Comparison of ENCODE assay signal across 13 cellular contexts in the genomic region with DNA sequence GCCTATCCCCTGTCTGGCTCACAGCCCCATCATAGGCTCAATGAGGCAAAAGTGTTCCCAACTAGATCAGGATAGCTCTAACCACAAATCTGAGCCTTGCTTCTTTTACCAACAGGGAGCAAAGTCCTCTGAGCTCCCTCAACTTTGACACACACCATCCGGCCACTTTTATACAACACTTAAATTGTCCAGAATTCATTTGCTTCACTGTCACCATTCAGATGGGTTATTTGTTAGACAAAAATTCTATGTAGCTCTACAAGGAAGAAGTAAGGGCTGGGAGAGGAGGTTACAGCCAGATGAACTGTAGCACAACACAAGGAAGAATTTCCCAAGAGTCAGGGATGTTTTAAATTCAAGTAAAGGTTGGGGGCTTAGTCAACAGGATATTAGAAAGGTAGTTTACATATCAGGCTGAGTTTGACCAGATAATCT. TPM values are rescaled to one million over a fixed set of nuclear protein-coding genes. Genes with fewer than 3 reads are reported as not detected.
DNase-seq lines count a peak whose midpoint lies in the region; ATAC-seq, FAIRE-seq and TF ChIP-seq lines count a peak whose summit lies in the region.
"Had no signal": no experiment of that assay in that cellular context is flagged by ENCODE, and none has a peak within 500 bp of the region (broad histone marks: within the 10 kb centered on the region; RNA-seq: fewer than 3 reads in every experiment).

No MANE protein-coding gene starts in this region.

- TF ChIP-seq CTCF in HCT116 (IDR thresholded peaks at IDR 0.05 in 2 of 3, conservative IDR thresholded peaks at IDR 0.05 in 1 of 3; ENCODE audit: borderline replicate concordance in 1 of 3, insufficient read depth in 1 of 3, low read depth in 2 of 3, low read length in 2 of 3) (no peak), gastroesophageal sphincter (IDR thresholded peaks at IDR 0.05) (no peak)

- H3K9me2 ChIP-seq in HCT116 (ENCODE audit: insufficient read depth): no peaks in the 10 kb centered on the region

- TF ChIP-seq EP300 in gastroesophageal sphincter (IDR thresholded peaks at IDR 0.05): no peak

- no peak for TF ChIP-seq RAD21 in HCT116 (IDR thresholded peaks at IDR 0.05; ENCODE audit: low read depth)

- POLR2A ChIA-PET in HCT116 (lab: Charles Lee): no interaction called here

- RAD21 ChIA-PET in HCT116 (lab: Charles Lee; ENCODE audit: low non-redundant PET in 1 of 2, low total read pairs in 2 of 2, uncharacterized antibody in 2 of 2, unreplicated experiment in 2 of 2): no interaction called here

- CTCF ChIA-PET in HCT116 (lab: Charles Lee): no interaction called here

- ATAC-seq in HCT116: no peak
- no peak for ATAC-seq in gastroesophageal sphincter
- ATAC-seq in GM21423 (IDR thresholded peaks at IDR 0.05; ENCODE audit: unreplicated experiment): no peak
- ATAC-seq: PC-3 had no signal

- H3K27ac ChIP-seq in HCT116 (ENCODE audit: low read depth, low read length) (no peak overlapping the region), gastroesophageal sphincter (peak overlapping the region; percentile 12 to 76 (median 73)), mesodermal cell (ENCODE audit: low read depth, low read length, severe bottlenecking) (peak overlapping the region; percentile 24), subcutaneous abdominal adipose tissue (ENCODE audit: low read depth, low read length) (peak overlapping the region; percentile 63)
- H3K27ac ChIP-seq: GM23248 had no signal

- H3K9ac ChIP-seq in HCT116 (ENCODE audit: low read length): no peak overlapping the region
- no peak overlapping the region for H3K9ac ChIP-seq in subcutaneous abdominal adipose tissue (ENCODE audit: low read length in 5 of 5)
- H3K9ac ChIP-seq: GM23248 had no signal

- H3K36me3 ChIP-seq in HCT116 (ENCODE audit: control insufficient read depth in 1 of 2, insufficient read depth in 2 of 2, low read length in 2 of 2) (no peaks in the 10 kb centered on the region), gastroesophageal sphincter (no peaks in the 10 kb centered on the region), mesodermal cell (ENCODE audit: control insufficient read depth, insufficient read depth, low read length) (no peaks in the 10 kb centered on the region), subcutaneous abdominal adipose tissue (ENCODE audit: control insufficient read depth in 5 of 5, insufficient read depth in 5 of 5, low read length in 5 of 5) (peaks cover 0 to 2% (median 0%) of the 10 kb centered on the region in 5 donors)

- intact Hi-C loops in HCT116 (cut with micrococcal nuclease): no loop called here

- no peak overlapping the region for H2AFZ ChIP-seq in HCT116 (ENCODE audit: low read depth, low read length, poor library complexity, severe bottlenecking)
- H2AFZ ChIP-seq: GM23248 had no signal

- FAIRE-seq in urothelium cell line (lab: Jason Lieb, UNC): no peak
- FAIRE-seq: D721Med had no signal

- H3K9me3 ChIP-seq in HCT116 (ENCODE audit: control insufficient read depth in 1 of 2, insufficient read depth in 1 of 2, low read depth in 1 of 2, low read length in 2 of 2) (no peaks in the 10 kb centered on the region), gastroesophageal sphincter (no peaks in the 10 kb centered on the region), mesodermal cell (ENCODE audit: control insufficient read depth, low read length) (no peaks in the 10 kb centered on the region), subcutaneous abdominal adipose tissue (ENCODE audit: control insufficient read depth in 5 of 5, low read length in 5 of 5) (no peaks in the 10 kb centered on the region)

- H3K27me3 ChIP-seq in HCT116 (ENCODE audit: insufficient read depth, low read length): no peaks in the 10 kb centered on the region
- H3K27me3 ChIP-seq in gastroesophageal sphincter: no peaks in the 10 kb centered on the region
- H3K27me3 ChIP-seq in subcutaneous abdominal adipose tissue (ENCODE audit: control insufficient read depth in 5 of 5, insufficient read depth in 4 of 5, low read length in 5 of 5): no peaks in the 10 kb centered on the region

- no peak for DNase-seq in HCT116 (ENCODE audit: low read depth, low spot score)
- no peak for DNase-seq in urothelium cell line (ENCODE audit: low spot score)
- no peak for DNase-seq in NCI-H526 (lab: John Stamatoyannopoulos, UW)
- DNase-seq: CD4-positive, alpha-beta memory T cell; DND-41; GM23248; NCI-H1436 treated with DMSO at 0.1 percent for 48 hours; PC-3 had no signal

- H3K4me3 ChIP-seq in HCT116 (replicated peaks in 1 of 2; ENCODE audit: low read depth in 1 of 2, low read length in 2 of 2) (no peak overlapping the region), gastroesophageal sphincter (no peak overlapping the region), mesodermal cell (ENCODE audit: extremely low read depth, insufficient read depth, low read length, poor library complexity, severe bottlenecking) (no peak overlapping the region), subcutaneous abdominal adipose tissue (ENCODE audit: low read depth in 1 of 5, low read length in 5 of 5) (no peak overlapping the region)
- H3K4me3 ChIP-seq: GM23248 had no signal

- 67 to 90% methylated on average over 1 of the region's 1 CpG for WGBS in gastroesophageal sphincter (ENCODE audit: low coverage in 1 of 2), 2 donors
- WGBS in mesodermal cell (ENCODE audit: insufficient coverage in 2 of 2), 2 experiments: 100% methylated on average over 1 of the region's 1 CpG; no CpG with 5 or more reads in 1 of the 2 experiments

- H3K4me1 ChIP-seq in HCT116 (ENCODE audit: control insufficient read depth in 1 of 2, insufficient read depth in 2 of 2, low read length in 2 of 2) (peaks cover 0 to 7% of the 10 kb centered on the region in 2 experiments; a peak in 2 of 4 replicates), gastroesophageal sphincter (peaks cover 5 to 89% (median 21%) of the 10 kb centered on the region in 3 donors), mesodermal cell (ENCODE audit: control insufficient read depth, insufficient read depth, low read length, poor library complexity, severe bottlenecking) (no peaks in the 10 kb centered on the region), subcutaneous abdominal adipose tissue (ENCODE audit: control insufficient read depth in 5 of 5, insufficient read depth in 5 of 5, low read length in 5 of 5) (peaks cover 10 to 18% (median 15%) of the 10 kb centered on the region in 5 donors)

- BruUV-seq in HCT116 (replicated peaks; lab: Mats Ljungman, UMichigan): no TSS peak

- no peaks in the 10 kb centered on the region for H3K79me2 ChIP-seq in HCT116 (ENCODE audit: insufficient read depth, low read length)

- no peaks in the 10 kb centered on the region for H4K20me1 ChIP-seq in HCT116 (ENCODE audit: insufficient read depth)

- peak overlapping the region; percentile 21; the same call in 1 of the 2 replicates for H3K4me2 ChIP-seq in HCT116 (ENCODE audit: low read length)

- TF ChIP-seq POLR2A in HCT116 (IDR thresholded peaks at IDR 0.05; ENCODE audit: borderline replicate concordance, extremely low read depth, insufficient read depth, insufficient read length) (no peak), gastroesophageal sphincter (IDR thresholded peaks at IDR 0.05) (no peak)

TF ChIP-seq in HCT116, 20 proteins besides CTCF, POLR2A, EP300 and RAD21 (continues in another document):
- TF ChIP-seq, protein P1, sequence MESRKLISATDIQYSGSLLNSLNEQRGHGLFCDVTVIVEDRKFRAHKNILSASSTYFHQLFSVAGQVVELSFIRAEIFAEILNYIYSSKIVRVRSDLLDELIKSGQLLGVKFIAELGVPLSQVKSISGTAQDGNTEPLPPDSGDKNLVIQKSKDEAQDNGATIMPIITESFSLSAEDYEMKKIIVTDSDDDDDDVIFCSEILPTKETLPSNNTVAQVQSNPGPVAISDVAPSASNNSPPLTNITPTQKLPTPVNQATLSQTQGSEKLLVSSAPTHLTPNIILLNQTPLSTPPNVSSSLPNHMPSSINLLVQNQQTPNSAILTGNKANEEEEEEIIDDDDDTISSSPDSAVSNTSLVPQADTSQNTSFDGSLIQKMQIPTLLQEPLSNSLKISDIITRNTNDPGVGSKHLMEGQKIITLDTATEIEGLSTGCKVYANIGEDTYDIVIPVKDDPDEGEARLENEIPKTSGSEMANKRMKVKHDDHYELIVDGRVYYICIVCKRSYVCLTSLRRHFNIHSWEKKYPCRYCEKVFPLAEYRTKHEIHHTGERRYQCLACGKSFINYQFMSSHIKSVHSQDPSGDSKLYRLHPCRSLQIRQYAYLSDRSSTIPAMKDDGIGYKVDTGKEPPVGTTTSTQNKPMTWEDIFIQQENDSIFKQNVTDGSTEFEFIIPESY (IDR thresholded peaks at IDR 0.05; ENCODE audit: extremely low read depth, insufficient replicate concordance, low read length): no peak
- TF ChIP-seq CBX3 (IDR thresholded peaks at IDR 0.05; ENCODE audit: low read depth) (no peak), SIN3A (IDR thresholded peaks at IDR 0.05; ENCODE audit: low read depth) (no peak), FOSL1 (IDR thresholded peaks at IDR 0.05; ENCODE audit: low read depth) (no peak), POLR2AphosphoS5 (IDR thresholded peaks at IDR 0.05; ENCODE audit: low read depth, low read length) (no peak)
- TF ChIP-seq, protein P2, sequence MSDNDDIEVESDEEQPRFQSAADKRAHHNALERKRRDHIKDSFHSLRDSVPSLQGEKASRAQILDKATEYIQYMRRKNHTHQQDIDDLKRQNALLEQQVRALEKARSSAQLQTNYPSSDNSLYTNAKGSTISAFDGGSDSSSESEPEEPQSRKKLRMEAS (IDR thresholded peaks at IDR 0.05): no peak

RNA-seq across cellular contexts. Expression of a gene that starts 50.8 kb away (rescaled TPM):
- total RNA-seq in HCT116 (2021; ENCODE audit: unreplicated experiment): 7.1 TPM
- 1.7 and 2.3 TPM in 2 replicates for polyA plus RNA-seq in HCT116 (2012)
- total RNA-seq in gastroesophageal sphincter: 100 to 1,000 TPM; 176 to 315 (median 248) TPM
- polyA plus RNA-seq in mesodermal cell (2013, experiment 1 of 2): 23.0 TPM
- polyA plus RNA-seq in mesodermal cell (2013, experiment 2 of 2): 26.3 TPM

Comparison
In these comparisons a context has a peak if more than half of its experiments do, and no peak if none do; other contexts are left out.
1. RNA of a gene that starts 50.8 kb away (total RNA-seq): 176 to 315 TPM in gastroesophageal sphincter; 7.1 TPM in HCT116 (single experiment); every median in the first group is over 10 times any median in the second.